In genomic region chr5:170636836-170637477, GRCh38 we compare ENCODE assay signal across 18 cellular contexts.
DNase-seq lines count a peak whose midpoint lies in the region; ATAC-seq, FAIRE-seq and TF ChIP-seq lines count a peak whose summit lies in the region.
"Had no signal": no experiment of that assay in that cellular context is flagged by ENCODE, and none has a peak within 500 bp of the region (broad histone marks: within the 10 kb centered on the region; RNA-seq: fewer than 3 reads in every experiment).

No MANE protein-coding gene starts in this region.

- H3K23me2 ChIP-seq in H9 (ENCODE audit: insufficient read length, low read depth, low read length, poor library complexity, severe bottlenecking) = peaks cover 9% of the 10 kb centered on the region

- H3K23ac ChIP-seq in H9 (ENCODE audit: insufficient read length, low read depth, low read length) = no peak overlapping the region

- no peak overlapping the region for H4K91ac ChIP-seq in H9 (ENCODE audit: insufficient read length, low read depth, low read length)

- no peak overlapping the region for H3K4ac ChIP-seq in H9 (ENCODE audit: low read depth, low read length)

- H2BK5ac ChIP-seq in H9 (ENCODE audit: insufficient read length, low read length) = no peak overlapping the region

- H4K20me1 ChIP-seq in H9 (ENCODE audit: control insufficient read depth, insufficient read depth, insufficient read length) = no peaks in the 10 kb centered on the region

- no peak overlapping the region for H2BK20ac ChIP-seq in H9 (ENCODE audit: low read depth, low read length, poor library complexity, severe bottlenecking)

- no peak overlapping the region for H4K5ac ChIP-seq in H9 (ENCODE audit: insufficient read length, low read depth, low read length)

- H3K27me3 ChIP-seq in H9 (ENCODE audit: insufficient read depth, low read length) (no peaks in the 10 kb centered on the region), bronchial epithelial cell (ENCODE audit: control insufficient read depth, insufficient read depth, low read length) (no peaks in the 10 kb centered on the region), endodermal cell (ENCODE audit: control insufficient read depth, insufficient read depth, low read length, poor library complexity, severe bottlenecking) (peaks cover 8% of the 10 kb centered on the region)

- H3K27ac Mint-ChIP-seq in H9 = peak overlapping the region in 1 of 3 experiments; percentile 84; a peak in 3 of 7 replicates
- no peak overlapping the region for H3K27ac Mint-ChIP-seq in endodermal cell
- H3K27ac Mint-ChIP-seq: CD8-positive, alpha-beta memory T cell; GM23338 had no signal

- H3K27ac ChIP-seq in H9 (ENCODE audit: insufficient read length, low read depth, low read length) (no peak overlapping the region), endodermal cell (ENCODE audit: low read depth, low read length) (no peak overlapping the region)

- H3K27me3 Mint-ChIP-seq in H9 (ENCODE audit: low read depth) (peaks cover 17% of the 10 kb centered on the region), endodermal cell (ENCODE audit: insufficient read depth) (peaks cover 9% of the 10 kb centered on the region)

- ATAC-seq in sciatic nerve (no peak), GM19023 (IDR thresholded peaks at IDR 0.05; ENCODE audit: unreplicated experiment) (no peak)
- ATAC-seq: GM23338 had no signal

- no peak overlapping the region for H2AK5ac ChIP-seq in H9 (ENCODE audit: insufficient read length, low read length)

- intact Hi-C loops in sciatic nerve (cut with DNase I) = no loop called here

- H3T11ph ChIP-seq in H9 (ENCODE audit: low read length) = no peak overlapping the region

- H3K4me1 Mint-ChIP-seq in H9 (peaks cover 36 to 41% of the 10 kb centered on the region in 2 experiments), endodermal cell (peaks cover 16% of the 10 kb centered on the region)

- no peak overlapping the region for H2AFZ ChIP-seq in H9 (ENCODE audit: low read length)
- H2AFZ ChIP-seq: GM23338 had no signal

- H3K14ac ChIP-seq in H9 (ENCODE audit: insufficient read depth, low read length) = no peak overlapping the region

- no peaks in the 10 kb centered on the region for H3K79me1 ChIP-seq in H9 (ENCODE audit: insufficient read depth, low read depth, low read length, poor library complexity, severe bottlenecking)

- H4K8ac ChIP-seq in H9 (replicated peaks; ENCODE audit: insufficient read length, low read depth, low read length) = no peak overlapping the region

- FAIRE-seq in bronchial epithelial cell (lab: Jason Lieb, UNC) = peak; percentile 18
- FAIRE-seq: G401.6, GM12891 had no signal

- H3K36me3 ChIP-seq in bronchial epithelial cell (ENCODE audit: control insufficient read depth, insufficient read depth, low read length) = no peaks in the 10 kb centered on the region
- H3K36me3 ChIP-seq in endodermal cell (ENCODE audit: control insufficient read depth, insufficient read depth, low read length) = no peaks in the 10 kb centered on the region
- H3K36me3 ChIP-seq: BE2C had no signal

- H3K79me2 ChIP-seq in H9 (ENCODE audit: insufficient read depth, low read length) = no peaks in the 10 kb centered on the region

- H3K56ac ChIP-seq in H9 (ENCODE audit: insufficient read length, low read depth, low read length) = no peak overlapping the region

- H3K4me3 Mint-ChIP-seq in H9 = no peak overlapping the region; a peak in 1 of 5 replicates
- H3K4me3 Mint-ChIP-seq in endodermal cell = no peak overlapping the region
- H3K4me3 Mint-ChIP-seq: CD4-positive, CD25-positive, alpha-beta regulatory T cell; GM23338 had no signal

- H3K36me3 Mint-ChIP-seq in H9 (ENCODE audit: insufficient read depth in 1 of 3, low read depth in 3 of 3) (no peaks in the 10 kb centered on the region), endodermal cell (ENCODE audit: low read depth) (no peaks in the 10 kb centered on the region)
- H3K36me3 Mint-ChIP-seq: CD4-positive, CD25-positive, alpha-beta regulatory T cell; CD8-positive, alpha-beta memory T cell had no signal

- WGBS in H9 (ENCODE audit: extremely low coverage, insufficient read length, low lambda C conversion rate) = no CpG with 5 or more reads among the region's 8 CpGs
- 91 to 96% methylated on average over 6 to 8 of the region's 8 CpGs for WGBS in endodermal cell (ENCODE audit: insufficient coverage in 1 of 2, insufficient read length in 1 of 2), 2 experiments

- TF ChIP-seq CTCF in H9 (conservative IDR thresholded peaks at IDR 0.05) (no peak), bronchial epithelial cell (IDR thresholded peaks at IDR 0.05; ENCODE audit: insufficient read depth, low read length, severe bottlenecking) (no peak), endodermal cell (conservative IDR thresholded peaks at IDR 0.05) (no peak)

- H2BK120ac ChIP-seq in H9 (ENCODE audit: low read depth, low read length, poor library complexity, severe bottlenecking) = no peak overlapping the region

- peaks cover 19% of the 10 kb centered on the region for H3K4me1 ChIP-seq in H9 (ENCODE audit: insufficient read depth, low read length)
- no peaks in the 10 kb centered on the region for H3K4me1 ChIP-seq in endodermal cell (ENCODE audit: control insufficient read depth, insufficient read depth, low read length)
- H3K4me1 ChIP-seq: BE2C had no signal

- H3K9ac ChIP-seq in H9 (ENCODE audit: extremely low read depth, insufficient read length, low read length) (no peak overlapping the region), endodermal cell (ENCODE audit: extremely low read depth, low read length, poor library complexity, severe bottlenecking) (no peak overlapping the region)

- DNase-seq in H9 (peak; percentile 12), bronchial epithelial cell (ENCODE audit: low read depth) (no peak), endodermal cell (peak; percentile 33), sciatic nerve (ENCODE audit: low spot score) (peak; percentile 32), NCI-H1436 (lab: John Stamatoyannopoulos, UW) (no peak), NK-92 (lab: John Stamatoyannopoulos, UW; ENCODE audit: unreplicated experiment) (no peak), foreskin melanocyte (no peak)
- DNase-seq: BE2C; C1 segment of cervical spinal cord; CD4-positive, CD25-positive, alpha-beta regulatory T cell; CD8-positive, alpha-beta memory T cell; COR-L47; DMS 273 treated with DMSO at 0.1 percent for 48 hours; H7 had no signal

- H3K9me3 ChIP-seq in H9 (ENCODE audit: control insufficient read depth, low read depth, low read length) (no peaks in the 10 kb centered on the region), endodermal cell (ENCODE audit: control insufficient read depth, low read length) (no peaks in the 10 kb centered on the region)
- H3K9me3 ChIP-seq: BE2C had no signal

- no peak overlapping the region for H3K4me2 ChIP-seq in H9 (ENCODE audit: insufficient read depth, insufficient read length, low read length)
- H3K4me2 ChIP-seq: GM23338 had no signal

- H2BK15ac ChIP-seq in H9 (ENCODE audit: low read depth, low read length) = no peak overlapping the region

- H3K4me3 ChIP-seq in bronchial epithelial cell (ENCODE audit: low read depth, low read length) (no peak overlapping the region), endodermal cell (ENCODE audit: low read length) (no peak overlapping the region)
- H3K4me3 ChIP-seq: GM23338 had no signal

- H2BK12ac ChIP-seq in H9 (ENCODE audit: insufficient read length, low read depth, low read length) = no peak overlapping the region

- H3K18ac ChIP-seq in H9 (ENCODE audit: insufficient read length, low read depth, low read length) = no peak overlapping the region

- H3K9me3 Mint-ChIP-seq in H9 (no peaks in the 10 kb centered on the region), endodermal cell (no peaks in the 10 kb centered on the region)
- H3K9me3 Mint-ChIP-seq: GM23338 had no signal

Comparison
In these comparisons a context has a peak if more than half of its experiments do, and no peak if none do; other contexts are left out.
1. DNase-seq: peak in H9 (single experiment), endodermal cell (single experiment) and sciatic nerve (single experiment); none in bronchial epithelial cell (single experiment), NCI-H1436 (single experiment), NK-92 (single experiment) and foreskin melanocyte (single experiment).